8 cellular contexts compared by ENCODE assay signal in genomic region chr16:21820028-21820907, GRCh38. TPM values are rescaled to one million over a fixed set of nuclear protein-coding genes. Genes with fewer than 3 reads are reported as not detected.
A peak's percentile ranks its signal among the peaks of the same experiment; 100 is the strongest.
DNase-seq lines count a peak whose midpoint lies in the region; ATAC-seq and TF ChIP-seq lines count a peak whose summit lies in the region.
"Not testable (repeated sequence)": the region's sequence is repeated elsewhere in the genome, so short reads cannot be mapped to it uniquely, and the experiment has no call there.

No MANE protein-coding gene starts in this region.

- peak overlapping the region; percentile 73 for H3K27ac ChIP-seq in AG04450 (ENCODE audit: low read depth, low read length)
- H3K27ac ChIP-seq in spleen, result peak overlapping the region; percentile 85 to 94 (median 88)

- H3K36me3 ChIP-seq in kidney epithelial cell (ENCODE audit: control insufficient read depth, insufficient read depth, low read length), result not testable (repeated sequence)
- H3K36me3 ChIP-seq in spleen, result peaks cover 0 to 18% (median 3%) of the 10 kb centered on the region in 6 donors

- DNase-seq in AG04450 (ENCODE audit: low read depth, low spot score) (peak; percentile 18), NCI-H2227 treated with DMSO at 0.1 percent for 48 hours (lab: John Stamatoyannopoulos, UW) (peak; percentile 89), cerebellar cortex (ENCODE audit: low spot score) (peak; percentile 79), kidney epithelial cell (ENCODE audit: low read depth) (peak; percentile 4), spleen (peak; percentile 93)
- DNase-seq in activated CD4-positive, alpha-beta T cell treated with anti-CD3 and anti-CD28 coated beads for 1 hour, result peak; percentile 53

- ATAC-seq in GM18909 (IDR thresholded peaks at IDR 0.05; ENCODE audit: poor library complexity, unreplicated experiment), result peak; percentile 92
- ATAC-seq in HG03159 (IDR thresholded peaks at IDR 0.05; ENCODE audit: unreplicated experiment), result peak; percentile 95

- not testable (repeated sequence) for H3K27me3 ChIP-seq in AG04450 (ENCODE audit: control insufficient read depth, insufficient read depth, low read length); kidney epithelial cell (ENCODE audit: control insufficient read depth, insufficient read depth, low read length); spleen (replicated peaks in 1 of 7)

- intact Hi-C loops in spleen (cut with DNase I; ENCODE audit: low total_unique reads), result not testable (repeated sequence)

- CTCF ChIA-PET in AG04450 (lab: Charles Lee), result interaction anchor here (0.6 kb wide), 1 partner anchor 777 kb away, joined by 6 read pairs; no protein-coding TSS in a partner anchor

- H3K4me3 ChIP-seq in AG04450 (ENCODE audit: low read depth, low read length), result peak overlapping the region; percentile 65
- H3K4me3 ChIP-seq in kidney epithelial cell (ENCODE audit: low read depth, low read length), result peak overlapping the region; percentile 45
- H3K4me3 ChIP-seq in spleen, result peak overlapping the region; percentile 42 to 74 (median 52)

- WGBS in spleen, 5 donors, result 2 to 7% (median 3%) methylated on average over 29 to 55 of the region's 55 CpGs

- H3K9me3 ChIP-seq in AG04450 (ENCODE audit: control insufficient read depth, insufficient read depth, low read length); spleen: not testable (repeated sequence)

- peaks cover 0 to 28% (median 14%) of the 10 kb centered on the region in 6 donors for H3K4me1 ChIP-seq in spleen

- TF ChIP-seq CTCF in AG04450 (IDR thresholded peaks at IDR 0.05; ENCODE audit: low read depth, low read length); kidney epithelial cell (IDR thresholded peaks at IDR 0.05; ENCODE audit: insufficient read depth, low read length, poor library complexity, severe bottlenecking); spleen (IDR thresholded peaks at IDR 0.05 in 8 of 11, conservative IDR thresholded peaks at IDR 0.05 in 3 of 11): not testable (repeated sequence)

- POLR2A ChIA-PET in AG04450 (lab: Yijun Ruan, JAX), result interaction anchor here (1.3 kb wide), 1 partner anchor 133 kb away, joined by 3 read pairs; the partner anchor contains the start of gene UQCRC2

- peak in 2 of 3 donors; percentile 13 to 45 for TF ChIP-seq POLR2A in spleen (IDR thresholded peaks at IDR 0.05)

RNA-seq across cellular contexts. Expression of gene NPIPB4, which starts 37.3 kb away (rescaled TPM):
- 16.8 and 19.5 TPM in 2 replicates for polyA plus RNA-seq in AG04450 (2011; rRNA removed)
- 37.6 and 44.4 TPM in 2 replicates for polyA minus RNA-seq in AG04450 (2011; rRNA and poly(A)+ RNA removed)
- 19.8 and 41.4 TPM in 2 replicates for total RNA-seq in kidney epithelial cell
- total RNA-seq in spleen, result 100 to 1,000 TPM in 6 of 7 donors, 10 to 100 TPM in 1; 86.6 to 470 (median 154) TPM
- 10 to 100 TPM; 16.5 to 26.4 (median 22.5) TPM for polyA plus RNA-seq in spleen

Comparison
In these comparisons a context has a peak if more than half of its experiments do, and no peak if none do; other contexts are left out.
1. Peak in every context shown above with its lines: DNase-seq, ATAC-seq, H3K4me3 ChIP-seq and H3K27ac ChIP-seq.
2. DNase-seq: peak in every context shown above with its lines; median percentile 93 in spleen; 89 in NCI-H2227 treated with DMSO at 0.1 percent for 48 hours; 79 in cerebellar cortex; 53 in activated CD4-positive, alpha-beta T cell treated with anti-CD3 and anti-CD28 coated beads for 1 hour; 18 in AG04450; 4 in kidney epithelial cell.